In genomic region chr7:151109094-151110048, GRCh38 we compare ENCODE assay signal across 15 cellular contexts. TPM values are rescaled to one million over a fixed set of nuclear protein-coding genes. Genes with fewer than 3 reads are reported as not detected.
DNase-seq lines count a peak whose midpoint lies in the region; ATAC-seq and TF ChIP-seq lines count a peak whose summit lies in the region.
"Had no signal": no experiment of that assay in that cellular context is flagged by ENCODE, and none has a peak within 500 bp of the region (broad histone marks: within the 10 kb centered on the region; RNA-seq: fewer than 3 reads in every experiment).

No MANE protein-coding gene starts in this region.

- TF ChIP-seq CTCF in endodermal cell (conservative IDR thresholded peaks at IDR 0.05) = no peak
- no peak for TF ChIP-seq CTCF in upper lobe of left lung (IDR thresholded peaks at IDR 0.05)

- TF ChIP-seq EP300 in upper lobe of left lung (IDR thresholded peaks at IDR 0.05) = no peak

- H3K4me3 ChIP-seq in endodermal cell (ENCODE audit: low read length) (no peak overlapping the region), upper lobe of left lung (no peak overlapping the region)
- H3K4me3 ChIP-seq: breast epithelium had no signal

- H3K27ac ChIP-seq in endodermal cell (ENCODE audit: low read depth, low read length) (no peak overlapping the region), upper lobe of left lung (peak overlapping the region in 2 of 4 donors; percentile 40 to 51)
- H3K27ac ChIP-seq: HL-60 had no signal

- no peaks in the 10 kb centered on the region for H3K27me3 Mint-ChIP-seq in endodermal cell (ENCODE audit: insufficient read depth)
- H3K27me3 Mint-ChIP-seq in activated naive CD8-positive, alpha-beta T cell treated with anti-CD3 and anti-CD28 coated beads for 36 hours = peaks cover 20% of the 10 kb centered on the region

- H3K9me3 Mint-ChIP-seq in endodermal cell = no peaks in the 10 kb centered on the region
- H3K9me3 Mint-ChIP-seq in activated naive CD8-positive, alpha-beta T cell treated with anti-CD3 and anti-CD28 coated beads for 36 hours = no peaks in the 10 kb centered on the region
- H3K9me3 Mint-ChIP-seq: activated CD4-positive, alpha-beta memory T cell treated with anti-CD3 and anti-CD28 coated beads for 36 hours had no signal

- peaks cover 3% of the 10 kb centered on the region for H3K36me3 Mint-ChIP-seq in endodermal cell (ENCODE audit: low read depth)
- H3K36me3 Mint-ChIP-seq in activated naive CD8-positive, alpha-beta T cell treated with anti-CD3 and anti-CD28 coated beads for 36 hours = no peaks in the 10 kb centered on the region
- H3K36me3 Mint-ChIP-seq: activated CD4-positive, alpha-beta memory T cell treated with anti-CD3 and anti-CD28 coated beads for 36 hours had no signal

- no peak for TF ChIP-seq POLR2A in upper lobe of left lung (IDR thresholded peaks at IDR 0.05)

- H3K36me3 ChIP-seq in endodermal cell (ENCODE audit: control insufficient read depth, insufficient read depth, low read length) (peaks cover 10% of the 10 kb centered on the region), upper lobe of left lung (peaks cover 0 to 10% (median 2%) of the 10 kb centered on the region in 4 donors)
- H3K36me3 ChIP-seq: breast epithelium had no signal

- peak; percentile 60 for ATAC-seq in left lobe of liver
- peak in 1 of 2 donors; percentile 76 for ATAC-seq in upper lobe of left lung (ENCODE audit: low FRiP score in 2 of 2)
- ATAC-seq: PC-3 had no signal

- H3K27me3 ChIP-seq in endodermal cell (ENCODE audit: control insufficient read depth, insufficient read depth, low read length, poor library complexity, severe bottlenecking) (no peaks in the 10 kb centered on the region), upper lobe of left lung (no peaks in the 10 kb centered on the region)
- H3K27me3 ChIP-seq: breast epithelium had no signal

- no peak overlapping the region for H3K4me3 Mint-ChIP-seq in endodermal cell
- H3K4me3 Mint-ChIP-seq in activated naive CD8-positive, alpha-beta T cell treated with anti-CD3 and anti-CD28 coated beads for 36 hours = no peak overlapping the region
- H3K4me3 Mint-ChIP-seq: activated CD4-positive, alpha-beta memory T cell treated with anti-CD3 and anti-CD28 coated beads for 36 hours had no signal

- H3K27ac Mint-ChIP-seq in endodermal cell = peak overlapping the region; percentile 58
- no peak overlapping the region for H3K27ac Mint-ChIP-seq in activated naive CD8-positive, alpha-beta T cell treated with anti-CD3 and anti-CD28 coated beads for 36 hours
- H3K27ac Mint-ChIP-seq: activated CD4-positive, alpha-beta memory T cell treated with anti-CD3 and anti-CD28 coated beads for 36 hours had no signal

- H3K9ac ChIP-seq in endodermal cell (ENCODE audit: extremely low read depth, low read length, poor library complexity, severe bottlenecking) = no peak overlapping the region

- peaks cover 33% of the 10 kb centered on the region for H3K4me1 Mint-ChIP-seq in endodermal cell
- H3K4me1 Mint-ChIP-seq in activated naive CD8-positive, alpha-beta T cell treated with anti-CD3 and anti-CD28 coated beads for 36 hours = peaks cover 3% of the 10 kb centered on the region

- 77 to 80% methylated on average over 14 to 15 of the region's 15 CpGs for WGBS in endodermal cell (ENCODE audit: insufficient coverage in 1 of 2, insufficient read length in 1 of 2), 2 experiments
- 62 to 72% methylated on average over 8 to 15 of the region's 15 CpGs for WGBS in upper lobe of left lung, 2 donors

- peak; percentile 56 for DNase-seq in DMS 273 (lab: John Stamatoyannopoulos, UW; ENCODE audit: unreplicated experiment)
- DNase-seq in DMS 273 treated with DMSO at 0.1 percent for 48 hours (lab: John Stamatoyannopoulos, UW) = no peak
- no peak for DNase-seq in endodermal cell
- no peak for DNase-seq in left lobe of liver (ENCODE audit: low spot score)
- peak; percentile 51 to 61 for DNase-seq in upper lobe of left lung
- DNase-seq in NCI-H2107 treated with DMSO at 0.1 percent for 48 hours (lab: John Stamatoyannopoulos, UW; ENCODE audit: unreplicated experiment) = no peak
- DNase-seq in NCI-H82 treated with DMSO at 0.1 percent for 48 hours (lab: John Stamatoyannopoulos, UW; ENCODE audit: unreplicated experiment) = no peak
- DNase-seq in activated naive CD8-positive, alpha-beta T cell treated with anti-CD3 and anti-CD28 coated beads for 36 hours = no peak
- DNase-seq: 8988T; activated CD4-positive, alpha-beta memory T cell treated with anti-CD3 and anti-CD28 coated beads for 36 hours; activated gamma-delta T cell; NCI-H2081 treated with DMSO at 0.1 percent for 48 hours; PC-3 had no signal

- H3K4me1 ChIP-seq in endodermal cell (ENCODE audit: control insufficient read depth, insufficient read depth, low read length) = peaks cover 24% of the 10 kb centered on the region
- H3K4me1 ChIP-seq in upper lobe of left lung = peaks cover 21 to 44% (median 29%) of the 10 kb centered on the region in 4 donors

- H3K9me3 ChIP-seq in endodermal cell (ENCODE audit: control insufficient read depth, low read length) (no peaks in the 10 kb centered on the region), upper lobe of left lung (no peaks in the 10 kb centered on the region)
- H3K9me3 ChIP-seq: breast epithelium had no signal

RNA-seq across cellular contexts. Expression of gene AGAP3, which starts 23.1 kb away (rescaled TPM):
- 100 to 1,000 TPM; 113 to 116 TPM for total RNA-seq in endodermal cell
- polyA plus RNA-seq in endodermal cell (2013, experiment 1 of 2) = 65.6 TPM
- 64.1 TPM for polyA plus RNA-seq in endodermal cell (2013, experiment 2 of 2)
- 54.7 TPM for total RNA-seq in left lobe of liver
- 100 to 1,000 TPM; 122 to 350 (median 182) TPM for total RNA-seq in upper lobe of left lung
- total RNA-seq in activated naive CD8-positive, alpha-beta T cell treated with anti-CD3 and anti-CD28 coated beads for 36 hours = 10 to 100 TPM; 24.8 to 25.3 TPM

RNA-seq across cellular contexts. Expression of gene TMUB1, which starts 26.1 kb away (rescaled TPM):
- total RNA-seq in endodermal cell (10 to 100 TPM; 48.1 to 52.6 TPM), left lobe of liver (60.4 TPM), upper lobe of left lung (10 to 100 TPM; 35.3 to 72.9 (median 51.6) TPM)
- 42.7 TPM for polyA plus RNA-seq in endodermal cell (2013, experiment 1 of 2)
- 41.2 TPM for polyA plus RNA-seq in endodermal cell (2013, experiment 2 of 2)
- 10 to 100 TPM; 59.2 to 59.3 TPM for total RNA-seq in activated naive CD8-positive, alpha-beta T cell treated with anti-CD3 and anti-CD28 coated beads for 36 hours

RNA-seq across cellular contexts. Expression of gene FASTK, which starts 28.8 kb away (rescaled TPM):
- 10 to 100 TPM; 64.0 to 71.0 TPM for total RNA-seq in endodermal cell
- 62.8 TPM for polyA plus RNA-seq in endodermal cell (2013, experiment 1 of 2)
- polyA plus RNA-seq in endodermal cell (2013, experiment 2 of 2) = 53.4 TPM
- 61.3 TPM for total RNA-seq in left lobe of liver
- total RNA-seq in upper lobe of left lung = 100 to 1,000 TPM in 1 of 6 donors, 10 to 100 TPM in 5; 54.3 to 136 (median 78.0) TPM
- 10 to 100 TPM; 65.9 to 68.7 TPM for total RNA-seq in activated naive CD8-positive, alpha-beta T cell treated with anti-CD3 and anti-CD28 coated beads for 36 hours

RNA-seq across cellular contexts. Expression of gene SLC4A2, which starts 50.0 kb away (rescaled TPM):
- total RNA-seq in endodermal cell (100 to 1,000 TPM; 265 to 284 TPM), left lobe of liver (83.1 TPM), upper lobe of left lung (100 to 1,000 TPM in 5 of 6 donors, 10 to 100 TPM in 1; 88.4 to 312 (median 188) TPM)
- polyA plus RNA-seq in endodermal cell (2013, experiment 1 of 2) = 88.2 TPM
- polyA plus RNA-seq in endodermal cell (2013, experiment 2 of 2) = 83.1 TPM
- 10 to 100 TPM; 66.5 to 69.1 TPM for total RNA-seq in activated naive CD8-positive, alpha-beta T cell treated with anti-CD3 and anti-CD28 coated beads for 36 hours

RNA-seq across cellular contexts. Expression of gene CDK5, which starts 51.7 kb away (rescaled TPM):
- 10 to 100 TPM; 22.2 to 25.2 TPM for total RNA-seq in endodermal cell
- polyA plus RNA-seq in endodermal cell (2013, experiment 1 of 2) = 22.0 TPM
- 18.7 TPM for polyA plus RNA-seq in endodermal cell (2013, experiment 2 of 2)
- 9.6 TPM for total RNA-seq in left lobe of liver
- total RNA-seq in upper lobe of left lung = 10 to 100 TPM in 3 of 6 donors, 1 to 10 TPM in 3; 2.1 to 14.4 (median 10.1) TPM
- total RNA-seq in activated naive CD8-positive, alpha-beta T cell treated with anti-CD3 and anti-CD28 coated beads for 36 hours = 10 to 100 TPM; 13.3 to 16.0 TPM

Comparison
In these comparisons a context has a peak if more than half of its experiments do, and no peak if none do; other contexts are left out.
1. DNase-seq: peak in DMS 273 (single experiment) and upper lobe of left lung (2 of 2); none in DMS 273 treated with DMSO at 0.1 percent for 48 hours (single experiment), endodermal cell (single experiment), left lobe of liver (single experiment), NCI-H2107 treated with DMSO at 0.1 percent for 48 hours (single experiment), NCI-H82 treated with DMSO at 0.1 percent for 48 hours (single experiment) and activated naive CD8-positive, alpha-beta T cell treated with anti-CD3 and anti-CD28 coated beads for 36 hours (single experiment).